1 cellular context compared by ENCODE assay signal in genomic region chr1:234373938-234374240, GRCh38.
TF ChIP-seq lines count a peak whose summit lies in the region.

No MANE protein-coding gene starts in this region.

TF ChIP-seq in H1, 55 proteins besides CTCF, POLR2A, EP300 and RAD21 (continued from another document):
- TF ChIP-seq GABPA (IDR thresholded peaks at IDR 0.05; ENCODE audit: borderline replicate concordance, insufficient read depth, low read length) = no peak
- no peak for TF ChIP-seq MAX (IDR thresholded peaks at IDR 0.05)
TF ChIP-seq in H1: peak in this region for 1.
